Comparison of ENCODE assay signal across 8 cellular contexts in genomic region chr3:42755681-42756578, GRCh38. TPM values are rescaled to one million over a fixed set of nuclear protein-coding genes. Genes with fewer than 3 reads are reported as not detected.
DNase-seq lines count a peak whose midpoint lies in the region; ATAC-seq and TF ChIP-seq lines count a peak whose summit lies in the region.

No MANE protein-coding gene starts in this region.

- DNase-seq in AG09319 (ENCODE audit: extremely low read depth, low read depth) = no peak
- peak; percentile 65 for DNase-seq in GM23248
- DNase-seq in SW480 (ENCODE audit: low spot score) = peak; percentile 71
- no peak for DNase-seq in heart right ventricle
- no peak for DNase-seq in tibial nerve (ENCODE audit: low spot score in 2 of 2)
- no peak for DNase-seq in NCI-H187 (lab: John Stamatoyannopoulos, UW)

- H3F3A ChIP-seq in GM23248 (ENCODE audit: insufficient read depth) = peaks cover 12% of the 10 kb centered on the region; the same call in 1 of the 2 replicates

- WGBS in GM23248 (ENCODE audit: low coverage in 1 of 2, low lambda C conversion rate in 2 of 2, missing lambda C conversion rate in 2 of 2), 2 experiments = 39% methylated on average over 5 of the region's 5 CpGs
- WGBS in heart right ventricle, 2 donors = 76 to 83% methylated on average over 5 of the region's 5 CpGs
- WGBS in tibial nerve, 2 donors = 63 to 64% methylated on average over 5 of the region's 5 CpGs

- H3K27me3 ChIP-seq in GM23248 (replicated peaks; ENCODE audit: insufficient read depth) (no peaks in the 10 kb centered on the region), heart right ventricle (no peaks in the 10 kb centered on the region), tibial nerve (no peaks in the 10 kb centered on the region)

- TF ChIP-seq CTCF in AG09319 (IDR thresholded peaks at IDR 0.05; ENCODE audit: low read depth, low read length) (peak; percentile 69), heart right ventricle (IDR thresholded peaks at IDR 0.05) (peak in 8 of 9 donors; percentile 10 to 56 (median 46)), tibial nerve (IDR thresholded peaks at IDR 0.05) (peak in 3 of 5 experiments; percentile 27 to 32 (median 31))

- H3K9me2 ChIP-seq in GM23248 (ENCODE audit: insufficient read depth) = no peaks in the 10 kb centered on the region

- no peak overlapping the region for H3K4me2 ChIP-seq in GM23248 (ENCODE audit: unreplicated experiment)

- H3K27ac ChIP-seq in GM23248 = no peak overlapping the region
- H3K27ac ChIP-seq in heart right ventricle = no peak overlapping the region
- H3K27ac ChIP-seq in tibial nerve = no peak overlapping the region

- H3K4me3 ChIP-seq in GM23248 (no peak overlapping the region), heart right ventricle (no peak overlapping the region), tibial nerve (no peak overlapping the region)

- no peaks in the 10 kb centered on the region for H3K36me3 ChIP-seq in GM23248 (ENCODE audit: low read depth)
- no peaks in the 10 kb centered on the region for H3K36me3 ChIP-seq in heart right ventricle
- H3K36me3 ChIP-seq in tibial nerve = no peaks in the 10 kb centered on the region

- no peaks in the 10 kb centered on the region for H3K79me2 ChIP-seq in GM23248 (ENCODE audit: insufficient read depth)

- no peak overlapping the region for H3K9ac ChIP-seq in GM23248

- peak in 6 of 8 donors; percentile 20 to 73 (median 56) for ATAC-seq in heart right ventricle
- no peak for ATAC-seq in GM21737 (IDR thresholded peaks at IDR 0.05; ENCODE audit: unreplicated experiment)
- ATAC-seq in GM21381 (IDR thresholded peaks at IDR 0.05; ENCODE audit: unreplicated experiment) = no peak

- H3K4me1 ChIP-seq in GM23248 (ENCODE audit: insufficient read depth) (peaks cover 3% of the 10 kb centered on the region; the same call in 1 of the 2 replicates), heart right ventricle (peaks cover 0 to 14% (median 0%) of the 10 kb centered on the region in 9 donors), tibial nerve (peaks cover 0 to 6% (median 0%) of the 10 kb centered on the region in 4 donors)

- no peak overlapping the region for H2AFZ ChIP-seq in GM23248

- in situ Hi-C loops in GM23248 (cut with MboI) = no loop called here

- no peaks in the 10 kb centered on the region for H4K20me1 ChIP-seq in GM23248 (ENCODE audit: insufficient read depth)

- no peak for TF ChIP-seq EP300 in tibial nerve (IDR thresholded peaks at IDR 0.05)

- intact Hi-C loops in heart right ventricle (cut with DNase I) = no loop called here

- H3K9me3 ChIP-seq in GM23248 (ENCODE audit: low read depth) (no peaks in the 10 kb centered on the region), heart right ventricle (no peaks in the 10 kb centered on the region), tibial nerve (no peaks in the 10 kb centered on the region)

- no peak for TF ChIP-seq POLR2A in tibial nerve (IDR thresholded peaks at IDR 0.05)

RNA-seq across cellular contexts. Expression of gene CCDC13, which starts 17.1 kb away (rescaled TPM):
- total RNA-seq in GM23248 (2014; rRNA removed; shearing (Covaris generic)) = 0.22 and 1.3 TPM in 2 replicates
- polyA plus RNA-seq in GM23248 (2016; fragmentation: Nextera tagmentation; extraction: Ambion mirVana) (0.41 and 1.1 TPM in 2 replicates), heart right ventricle (under 1 TPM; 0.44 to 0.52 TPM)
- total RNA-seq in heart right ventricle (1 to 10 TPM in 2 of 10 donors, under 1 TPM in 6, not detected in 2; 0.16 to 1.2 (median 0.62) TPM), tibial nerve (10 to 100 TPM in 1 of 4 donors, 1 to 10 TPM in 3; 1.7 to 12.6 (median 2.0) TPM)

RNA-seq across cellular contexts. Expression of gene HIGD1A, which starts 48.4 kb away (rescaled TPM):
- 154 and 173 TPM in 2 replicates for total RNA-seq in GM23248 (2014; rRNA removed; shearing (Covaris generic))
- polyA plus RNA-seq in GM23248 (2016; fragmentation: Nextera tagmentation; extraction: Ambion mirVana) (211 and 217 TPM in 2 replicates), heart right ventricle (100 to 1,000 TPM; 179 to 399 TPM)
- total RNA-seq in heart right ventricle (100 to 1,000 TPM; 276 to 397 (median 331) TPM), tibial nerve (100 to 1,000 TPM; 155 to 204 (median 186) TPM)

RNA-seq across cellular contexts. Expression of gene ACKR2, which starts 53.3 kb away (rescaled TPM):
- 0.11 TPM in 1 of 2 replicates, not detected in the other for total RNA-seq in GM23248 (2014; rRNA removed; shearing (Covaris generic))
- 0.23 and 0.32 TPM in 2 replicates for polyA plus RNA-seq in GM23248 (2016; fragmentation: Nextera tagmentation; extraction: Ambion mirVana)
- 1 to 10 TPM in 8 of 10 donors, under 1 TPM in 2; 0.93 to 2.1 (median 1.2) TPM for total RNA-seq in heart right ventricle
- polyA plus RNA-seq in heart right ventricle = under 1 TPM; 0.15 to 0.25 TPM
- 10 to 100 TPM; 25.2 to 59.0 (median 38.6) TPM for total RNA-seq in tibial nerve

RNA-seq across cellular contexts. Expression of gene HHATL, which starts 53.3 kb away (rescaled TPM):
- not detected in 2 replicates for total RNA-seq in GM23248 (2014; rRNA removed; shearing (Covaris generic))
- polyA plus RNA-seq in GM23248 (2016; fragmentation: Nextera tagmentation; extraction: Ambion mirVana) = not detected in 2 replicates
- total RNA-seq in heart right ventricle = 100 to 1,000 TPM; 390 to 998 (median 624) TPM
- 1,000 to 10,000 TPM in 1 of 2 donors, 100 to 1,000 TPM in 1; 332 to 2,035 TPM for polyA plus RNA-seq in heart right ventricle
- total RNA-seq in tibial nerve = 1 to 10 TPM in 1 of 4 donors, not detected in 3; 3.5 TPM

Comparison
In these comparisons a context has a peak if more than half of its experiments do, and no peak if none do; other contexts are left out.
1. DNase-seq: peak in GM23248 (single experiment) and SW480 (single experiment); none in AG09319 (single experiment), heart right ventricle (0 of 2), tibial nerve (0 of 2) and NCI-H187 (0 of 2).
2. ATAC-seq: peak in heart right ventricle (6 of 8); none in GM21737 (single experiment) and GM21381 (single experiment).
3. RNA of gene ACKR2, which starts 53.3 kb away (total RNA-seq): 25.2 to 59.0 TPM in tibial nerve; 0.93 to 2.1 TPM in heart right ventricle and 0.11 TPM in GM23248; every median in the first group is over 4 times any median in the second.
4. Peak in every context shown above with its lines, with median percentiles within 50 percentile points of each other: CTCF ChIP-seq.